In genomic region chr1:30687886-30688285, GRCh38 we compare ENCODE assay signal across 20 cellular contexts. TPM values are rescaled to one million over a fixed set of nuclear protein-coding genes. Genes with fewer than 3 reads are reported as not detected.
"Had no signal": no experiment of that assay in that cellular context is flagged by ENCODE, and none has a peak within 500 bp of the region (broad histone marks: within the 10 kb centered on the region; RNA-seq: fewer than 3 reads in every experiment).

No MANE protein-coding gene starts in this region.

- H3K36me3 Mint-ChIP-seq: brain had no signal

- DNase-seq: activated CD4-positive, alpha-beta T cell treated with anti-CD3 and anti-CD28 coated beads for 4 hours; activated CD8-positive, alpha-beta memory T cell treated with anti-CD3 and anti-CD28 coated beads, Interleukin-2, amount 50 U/mL, for 4 hours; activated CD8-positive, alpha-beta T cell treated with anti-CD3 and anti-CD28 coated beads for 36 hours; activated gamma-delta T cell treated with Interleukin-2 at 50 U/mL for 16 hours; activated T-cell treated with anti-CD3 and anti-CD28 coated beads, Interleukin-2, amount 50 U/mL, for 1 hour; amygdala; IMR-90; Kasumi-1; KBM-7; NCI-H1105 treated with DMSO at 0.1 percent for 48 hours; NCI-H146; NCI-H187 treated with DMSO at 0.1 percent for 48 hours; NCI-H2081 treated with DMSO at 0.1 percent for 48 hours; NCI-H446; NCI-H524; SHP77 treated with DMSO at 0.1 percent for 48 hours had no signal

- H3K9me3 Mint-ChIP-seq: activated CD8-positive, alpha-beta T cell treated with anti-CD3 and anti-CD28 coated beads for 36 hours; activated naive CD4-positive, alpha-beta T cell treated with anti-CD3 and anti-CD28 coated beads, Interleukin-2, amount 50 U/mL, for 24 hours had no signal

- ATAC-seq: activated CD4-positive, CD25-positive, alpha-beta regulatory T cell treated with anti-CD3 and anti-CD28 coated beads, Interleukin-2, amount 50 U/mL, for 24 hours; activated CD8-positive, alpha-beta T cell treated with anti-CD3 and anti-CD28 coated beads for 36 hours had no signal

- H3K4me3 Mint-ChIP-seq: activated CD8-positive, alpha-beta T cell treated with anti-CD3 and anti-CD28 coated beads for 36 hours; activated naive CD4-positive, alpha-beta T cell treated with anti-CD3 and anti-CD28 coated beads, Interleukin-2, amount 50 U/mL, for 24 hours had no signal

- H3K27ac Mint-ChIP-seq: activated CD8-positive, alpha-beta T cell treated with anti-CD3 and anti-CD28 coated beads for 36 hours; activated naive CD4-positive, alpha-beta T cell treated with anti-CD3 and anti-CD28 coated beads, Interleukin-2, amount 50 U/mL, for 24 hours had no signal

RNA-seq across cellular contexts. Expression of gene MATN1, which starts 35.5 kb away (rescaled TPM):
- total RNA-seq: IMR-90; T-helper 2 cell treated with Interferon-gamma antibody and Interleukin-4, amounts not matched to agents 100 ng/mL and 5 ng/mL, for 36 hours had no signal
